ENCODE assay signal across 9 cellular contexts in the genomic region with DNA sequence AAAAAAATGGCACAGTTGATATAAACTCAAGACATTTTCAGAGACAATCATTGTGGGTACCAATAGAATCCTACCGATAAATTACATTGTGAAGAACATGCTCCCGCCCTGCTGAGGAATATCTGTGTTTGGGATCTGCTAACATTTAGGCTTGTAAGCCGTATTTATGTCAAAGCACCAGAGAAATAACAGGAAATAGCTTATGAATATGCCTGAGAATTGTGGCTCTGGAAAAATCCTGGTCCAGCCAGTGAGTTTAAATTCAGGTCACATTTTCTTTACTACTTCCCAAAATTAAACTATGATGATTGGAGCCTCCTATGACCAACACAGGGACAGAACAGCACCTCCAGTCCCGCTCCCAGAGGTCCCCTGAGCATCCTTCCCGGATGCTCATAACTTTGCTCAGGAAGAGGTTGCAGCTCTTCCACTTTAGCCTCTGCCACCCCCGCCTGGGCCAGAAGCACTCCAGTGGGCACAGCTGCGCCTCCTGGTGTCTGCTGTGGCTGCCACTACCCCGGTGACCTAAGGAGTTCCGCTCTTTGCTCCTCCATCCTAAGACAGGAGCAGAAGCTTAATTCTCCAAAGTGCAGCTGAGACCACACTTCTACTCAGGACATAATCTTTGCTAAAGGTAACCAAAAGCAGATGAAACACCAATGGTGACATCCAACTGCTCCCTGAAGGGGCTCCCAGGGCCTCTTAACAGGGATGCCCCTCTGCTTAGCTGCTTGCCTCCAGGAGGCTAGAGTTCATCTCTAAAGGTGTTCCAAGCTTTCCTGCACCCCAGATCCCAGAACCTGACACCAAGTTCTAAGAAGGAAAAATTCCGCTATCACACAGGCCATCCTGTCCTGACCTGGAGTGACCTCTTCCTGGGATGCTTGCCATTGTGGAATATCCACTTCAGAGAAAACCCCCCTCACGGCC. TPM values are rescaled to one million over a fixed set of nuclear protein-coding genes. Genes with fewer than 3 reads are reported as not detected.
DNase-seq lines count a peak whose midpoint lies in the region; ATAC-seq and TF ChIP-seq lines count a peak whose summit lies in the region.
"Had no signal": no experiment of that assay in that cellular context is flagged by ENCODE, and none has a peak within 500 bp of the region (broad histone marks: within the 10 kb centered on the region; RNA-seq: fewer than 3 reads in every experiment).

No MANE protein-coding gene starts in this region.

- H3K4me1 ChIP-seq in Caco-2 (peaks cover 5% of the 10 kb centered on the region; the same call in 1 of the 2 replicates), HEK293 (ENCODE audit: control insufficient read depth, insufficient read depth, low read length) (peaks cover 6% of the 10 kb centered on the region; the same call in 1 of the 2 replicates)

- no peaks in the 10 kb centered on the region for H3K9me3 Mint-ChIP-seq in Caco-2 (ENCODE audit: unreplicated experiment)

- intact Hi-C loops in Caco-2 (cut with micrococcal nuclease; ENCODE audit: unreplicated experiment): loop anchor here (1.0 kb wide), 1 partner anchor 167 kb away; no protein-coding TSS in a partner anchor

- ATAC-seq in GM18868 (IDR thresholded peaks at IDR 0.05; ENCODE audit: unreplicated experiment): no peak
- ATAC-seq in HG02763 (IDR thresholded peaks at IDR 0.05; ENCODE audit: unreplicated experiment): no peak
- no peak for ATAC-seq in HG02852 (IDR thresholded peaks at IDR 0.05; ENCODE audit: unreplicated experiment)

- H3K27me3 Mint-ChIP-seq in Caco-2 (ENCODE audit: insufficient read depth, unreplicated experiment): no peaks in the 10 kb centered on the region

- H3K36me3 Mint-ChIP-seq in Caco-2 (ENCODE audit: insufficient read depth, unreplicated experiment): peaks cover 14% of the 10 kb centered on the region

- no peak overlapping the region for H3K27ac ChIP-seq in HEK293 (ENCODE audit: extremely low read depth, low read depth, low read length)

- TF ChIP-seq CTCF in Caco-2 (IDR thresholded peaks at IDR 0.05; ENCODE audit: insufficient read depth in 1 of 2, low read depth in 1 of 2, low read length in 1 of 2, severe bottlenecking in 1 of 2, unreplicated experiment in 1 of 2) (peak; percentile 26 to 56), HEK293 (tag by site-specific recombination; IDR thresholded peaks at IDR 0.05) (peak; percentile 32; the same call in 1 of the 2 replicates), choroid plexus epithelial cell (conservative IDR thresholded peaks at IDR 0.05; ENCODE audit: low read depth, low read length) (peak; percentile 41)

- POLR2A ChIA-PET in Caco-2 (lab: Charles Lee) (no interaction called here), HEK293 (lab: Yijun Ruan, JAX) (interaction anchor here (0.6 kb wide), 1 partner anchor 70 kb away, joined by 6 read pairs; no protein-coding TSS in a partner anchor)

- no peaks in the 10 kb centered on the region for H3K27me3 ChIP-seq in Caco-2 (replicated peaks; ENCODE audit: control insufficient read depth, insufficient read depth, low read length)

- H3K36me3 ChIP-seq in Caco-2 (ENCODE audit: control insufficient read depth, insufficient read depth, low read length) (no peaks in the 10 kb centered on the region), HEK293 (ENCODE audit: control insufficient read depth in 2 of 2, insufficient read depth in 1 of 2, low read length in 2 of 2) (no peaks in the 10 kb centered on the region)

- no peak overlapping the region for H3K4me3 Mint-ChIP-seq in Caco-2 (ENCODE audit: unreplicated experiment)

- no peak overlapping the region for H3K4me3 ChIP-seq in Caco-2 (ENCODE audit: low read depth, low read length)
- H3K4me3 ChIP-seq in HEK293 (ENCODE audit: low read depth, low read length): no peak overlapping the region
- no peak overlapping the region for H3K4me3 ChIP-seq in choroid plexus epithelial cell (ENCODE audit: low read depth, low read length)

- peaks cover 1% of the 10 kb centered on the region for H3K4me1 Mint-ChIP-seq in Caco-2 (ENCODE audit: low read depth, unreplicated experiment)

- CTCF ChIA-PET in Caco-2 (lab: Charles Lee): interaction anchor here (0.6 to 1.8 kb wide), 2 partner anchors 58 to 162 kb away, joined by 3 to 6 read pairs; no protein-coding TSS in a partner anchor
- CTCF ChIA-PET in HEK293 (lab: Yijun Ruan, JAX): interaction anchor here (0.6 to 1.5 kb wide), 15 partner anchors 11 to 235 kb away, joined by 3 to 9 read pairs (median 3); no protein-coding TSS in a partner anchor

- BruUV-seq in Caco-2 (replicated peaks; lab: Mats Ljungman, UMichigan): no TSS peak

- H3K9me3 ChIP-seq in Caco-2 (no peaks in the 10 kb centered on the region), HEK293 (ENCODE audit: control insufficient read depth, insufficient read depth, low read depth, low read length) (no peaks in the 10 kb centered on the region)

- no peak overlapping the region for H3K27ac Mint-ChIP-seq in Caco-2 (ENCODE audit: unreplicated experiment)

- DNase-seq in Caco-2 (peak; percentile 31 to 33), choroid plexus epithelial cell (ENCODE audit: low read depth) (no peak), myocyte (ENCODE audit: low read depth) (peak; percentile 6), GF-D8 (lab: John Stamatoyannopoulos, UW) (no peak)
- DNase-seq: hippocampal formation had no signal

TF ChIP-seq in HEK293, 187 proteins besides CTCF, POLR2A, EP300 and RAD21:
- TF ChIP-seq GLI4 (tag by site-specific recombination; IDR thresholded peaks at IDR 0.05) (no peak), GLIS2 (tag by site-specific recombination; IDR thresholded peaks at IDR 0.05) (no peak), ZNF341 (tag by site-specific recombination; IDR thresholded peaks at IDR 0.05; ENCODE audit: low read depth) (no peak; the same call in 1 of the 2 replicates), ZNF146 (tag by site-specific recombination; IDR thresholded peaks at IDR 0.05) (no peak), ZBTB48 (tag by site-specific recombination; IDR thresholded peaks at IDR 0.05) (no peak), ZNF560 (tag by site-specific recombination; IDR thresholded peaks at IDR 0.05; ENCODE audit: borderline replicate concordance) (no peak)
- TF ChIP-seq, protein P1, sequence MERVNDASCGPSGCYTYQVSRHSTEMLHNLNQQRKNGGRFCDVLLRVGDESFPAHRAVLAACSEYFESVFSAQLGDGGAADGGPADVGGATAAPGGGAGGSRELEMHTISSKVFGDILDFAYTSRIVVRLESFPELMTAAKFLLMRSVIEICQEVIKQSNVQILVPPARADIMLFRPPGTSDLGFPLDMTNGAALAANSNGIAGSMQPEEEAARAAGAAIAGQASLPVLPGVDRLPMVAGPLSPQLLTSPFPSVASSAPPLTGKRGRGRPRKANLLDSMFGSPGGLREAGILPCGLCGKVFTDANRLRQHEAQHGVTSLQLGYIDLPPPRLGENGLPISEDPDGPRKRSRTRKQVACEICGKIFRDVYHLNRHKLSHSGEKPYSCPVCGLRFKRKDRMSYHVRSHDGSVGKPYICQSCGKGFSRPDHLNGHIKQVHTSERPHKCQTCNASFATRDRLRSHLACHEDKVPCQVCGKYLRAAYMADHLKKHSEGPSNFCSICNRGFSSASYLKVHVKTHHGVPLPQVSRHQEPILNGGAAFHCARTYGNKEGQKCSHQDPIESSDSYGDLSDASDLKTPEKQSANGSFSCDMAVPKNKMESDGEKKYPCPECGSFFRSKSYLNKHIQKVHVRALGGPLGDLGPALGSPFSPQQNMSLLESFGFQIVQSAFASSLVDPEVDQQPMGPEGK (tag by site-specific recombination; IDR thresholded peaks at IDR 0.05): no peak
- TF ChIP-seq, protein P2, sequence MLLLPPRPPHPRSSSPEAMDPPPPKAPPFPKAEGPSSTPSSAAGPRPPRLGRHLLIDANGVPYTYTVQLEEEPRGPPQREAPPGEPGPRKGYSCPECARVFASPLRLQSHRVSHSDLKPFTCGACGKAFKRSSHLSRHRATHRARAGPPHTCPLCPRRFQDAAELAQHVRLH (tag by site-specific recombination; IDR thresholded peaks at IDR 0.05): no peak

RNA-seq across cellular contexts. Expression of a gene that starts 58.8 kb away (rescaled TPM):
- 43.3 and 53.1 TPM in 2 replicates for total RNA-seq in Caco-2 (2022)
- 0.57 and 1.1 TPM in 2 replicates for total RNA-seq in myocyte
- polyA plus RNA-seq in myocyte (2012): 1.9 TPM

Comparison
In these comparisons a context has a peak if more than half of its experiments do, and no peak if none do; other contexts are left out.
1. DNase-seq: peak in Caco-2 (2 of 2) and myocyte (single experiment); none in choroid plexus epithelial cell (single experiment) and GF-D8 (single experiment).
2. RNA of a gene that starts 58.8 kb away (total RNA-seq): 43.3 to 53.1 TPM in Caco-2; 0.57 to 1.1 TPM in myocyte; every median in the first group is over 10 times any median in the second.
3. Peak in every context shown above with its lines, with median percentiles within 50 percentile points of each other: CTCF ChIP-seq.